In genomic region chr7:127835679-127836078, GRCh38 we compare ENCODE assay signal across 24 cellular contexts.
DNase-seq lines count a peak whose midpoint lies in the region; ATAC-seq, FAIRE-seq and TF ChIP-seq lines count a peak whose summit lies in the region.
"Had no signal": no experiment of that assay in that cellular context is flagged by ENCODE, and none has a peak within 500 bp of the region (broad histone marks: within the 10 kb centered on the region; RNA-seq: fewer than 3 reads in every experiment).

No MANE protein-coding gene starts in this region.

- POLR2A ChIA-PET in K562 (lab: Yijun Ruan, JAX) = interaction anchor here (0.6 kb wide), 1 partner anchor 74 kb away, joined by 3 read pairs; no protein-coding TSS in a partner anchor

- no peak for TF ChIP-seq CTCF in K562 (IDR thresholded peaks at IDR 0.05 in 2 of 3, conservative IDR thresholded peaks at IDR 0.05 in 1 of 3; ENCODE audit: insufficient read depth in 2 of 3, low read depth in 1 of 3, low read length in 3 of 3)
- no peak for TF ChIP-seq CTCF in endothelial cell (IDR thresholded peaks at IDR 0.05; ENCODE audit: unreplicated experiment)
- TF ChIP-seq CTCF in heart right ventricle (IDR thresholded peaks at IDR 0.05) = no peak
- TF ChIP-seq CTCF in uterus (IDR thresholded peaks at IDR 0.05) = no peak

- CTCF ChIA-PET in K562 (lab: Yijun Ruan, JAX; ENCODE audit: low intra/inter-chr PET ratio) = no interaction called here

- H3K4me3 ChIP-seq in K562 (no peak overlapping the region), heart right ventricle (no peak overlapping the region), uterus (no peak overlapping the region)
- H3K4me3 ChIP-seq: BLaER1 treated with 17β-estradiol and CSF1 and Interleukin-3, amounts not matched to agents 10 nM and 100 nM; GM12878 had no signal

- peaks cover 6% of the 10 kb centered on the region for H3K9me3 Mint-ChIP-seq in endothelial cell (ENCODE audit: unreplicated experiment)
- H3K9me3 Mint-ChIP-seq in stimulated activated memory B cell treated with anti-CD40 and anti-IgM and Interleukin-4, amounts not matched to agents 10 μg/mL and 1 μg/mL and 100 μg/mL, for 72 hours = peaks cover 8% of the 10 kb centered on the region

- H3K4me1 Mint-ChIP-seq in endothelial cell (ENCODE audit: unreplicated experiment) = peaks cover 67% of the 10 kb centered on the region
- peaks cover 12% of the 10 kb centered on the region for H3K4me1 Mint-ChIP-seq in stimulated activated memory B cell treated with anti-CD40 and anti-IgM and Interleukin-4, amounts not matched to agents 10 μg/mL and 1 μg/mL and 100 μg/mL, for 72 hours

- H3K27me3 ChIP-seq in K562 (ENCODE audit: control insufficient read depth in 2 of 2, insufficient read depth in 2 of 2, low read length in 2 of 2) = no peaks in the 10 kb centered on the region
- H3K27me3 ChIP-seq in heart right ventricle = no peaks in the 10 kb centered on the region
- no peaks in the 10 kb centered on the region for H3K27me3 ChIP-seq in uterus
- H3K27me3 ChIP-seq: BLaER1 treated with 17β-estradiol and CSF1 and Interleukin-3, amounts not matched to agents 10 nM and 100 nM had no signal

- intact Hi-C loops in K562 (cut with micrococcal nuclease) (no loop called here), heart right ventricle (cut with DNase I) (loop anchor here in 1 of 10 donors (5.0 kb wide), 1 partner anchor 663 kb away; no protein-coding TSS in a partner anchor), uterus (cut with DNase I; ENCODE audit: low total_unique reads) (no loop called here)

- in situ Hi-C loops in K562 (cut with MboI) = no loop called here

- peaks cover 0 to 22% of the 10 kb centered on the region in 2 experiments; a peak in 4 of 5 replicates for H3K4me1 ChIP-seq in K562 (replicated peaks in 1 of 2; ENCODE audit: control insufficient read depth in 2 of 2, insufficient read depth in 2 of 2, low read length in 2 of 2)
- peaks cover 0 to 15% (median 4%) of the 10 kb centered on the region in 9 donors for H3K4me1 ChIP-seq in heart right ventricle
- no peaks in the 10 kb centered on the region for H3K4me1 ChIP-seq in uterus

- peaks cover 15% of the 10 kb centered on the region for H3K27me3 Mint-ChIP-seq in endothelial cell (ENCODE audit: unreplicated experiment)
- H3K27me3 Mint-ChIP-seq in stimulated activated memory B cell treated with anti-CD40 and anti-IgM and Interleukin-4, amounts not matched to agents 10 μg/mL and 1 μg/mL and 100 μg/mL, for 72 hours = no peaks in the 10 kb centered on the region
- H3K27me3 Mint-ChIP-seq: B cell; CD4-positive, alpha-beta T cell had no signal

- H3K9me1 ChIP-seq in K562 (ENCODE audit: control insufficient read depth, insufficient read depth, low read length) = no peaks in the 10 kb centered on the region

- H4K20me1 ChIP-seq in K562 (replicated peaks; ENCODE audit: control insufficient read depth, insufficient read depth, low read length) = no peaks in the 10 kb centered on the region

- H3K36me3 Mint-ChIP-seq in endothelial cell (ENCODE audit: low read depth, unreplicated experiment) = peaks cover 31% of the 10 kb centered on the region
- peaks cover 73% of the 10 kb centered on the region for H3K36me3 Mint-ChIP-seq in stimulated activated memory B cell treated with anti-CD40 and anti-IgM and Interleukin-4, amounts not matched to agents 10 μg/mL and 1 μg/mL and 100 μg/mL, for 72 hours

- peak overlapping the region; percentile 70 for H3K27ac Mint-ChIP-seq in endothelial cell (ENCODE audit: unreplicated experiment)
- H3K27ac Mint-ChIP-seq in stimulated activated memory B cell treated with anti-CD40 and anti-IgM and Interleukin-4, amounts not matched to agents 10 μg/mL and 1 μg/mL and 100 μg/mL, for 72 hours = peak overlapping the region; percentile 27
- H3K27ac Mint-ChIP-seq: B cell; CD4-positive, alpha-beta T cell; CD8-positive, alpha-beta T cell had no signal

- 90% methylated on average over 4 of the region's 4 CpGs for WGBS in K562 (ENCODE audit: insufficient coverage, low coverage, missing lambda C conversion rate)
- 95 to 96% methylated on average over 4 of the region's 4 CpGs for WGBS in heart right ventricle, 2 donors

- DNase-seq in K562 (ENCODE audit: extremely low read depth in 1 of 4, low spot score in 3 of 4) (no peak), endothelial cell (ENCODE audit: low spot score) (no peak), heart right ventricle (no peak), GM03348 (ENCODE audit: low spot score) (no peak), uterus (no peak)
- DNase-seq: AML-193; Caco-2; Calu3; CD4-positive, alpha-beta T cell; CD8-positive, alpha-beta T cell; DMS79 treated with DMSO at 0.1 percent for 48 hours; GF-D8 had no signal

- no peak overlapping the region for H3K4me3 Mint-ChIP-seq in endothelial cell (ENCODE audit: unreplicated experiment)
- H3K4me3 Mint-ChIP-seq in stimulated activated memory B cell treated with anti-CD40 and anti-IgM and Interleukin-4, amounts not matched to agents 10 μg/mL and 1 μg/mL and 100 μg/mL, for 72 hours = no peak overlapping the region
- H3K4me3 Mint-ChIP-seq: B cell; CD4-positive, alpha-beta T cell; CD8-positive, alpha-beta T cell had no signal

- no peak overlapping the region for H3K4me2 ChIP-seq in K562 (ENCODE audit: insufficient read depth, low read length)
- H3K4me2 ChIP-seq: BLaER1 treated with 17β-estradiol and CSF1 and Interleukin-3, amounts not matched to agents 10 nM and 100 nM had no signal

- H3K36me3 ChIP-seq in K562 (ENCODE audit: control insufficient read depth, insufficient read depth, low read length) (peaks cover 40% of the 10 kb centered on the region), heart right ventricle (peaks cover 0 to 14% (median 0%) of the 10 kb centered on the region in 9 donors), uterus (no peaks in the 10 kb centered on the region)

- no peak for TF ChIP-seq RAD21 in K562 (CRISPR knock-in tag; conservative IDR thresholded peaks at IDR 0.05 in 1 of 2, IDR thresholded peaks at IDR 0.05 in 1 of 2)

- H3K79me2 ChIP-seq in K562 (ENCODE audit: control insufficient read depth, insufficient read depth, low read length) = peaks cover 41% of the 10 kb centered on the region

- no peak overlapping the region for H2AFZ ChIP-seq in K562 (ENCODE audit: low read depth, low read length)

- TF ChIP-seq POLR2A in K562 (conservative IDR thresholded peaks at IDR 0.05) (no peak), uterus (IDR thresholded peaks at IDR 0.05) (no peak)

- H3K27ac ChIP-seq in K562 (ENCODE audit: extremely low read depth, low read depth, low read length) (no peak overlapping the region), heart right ventricle (no peak overlapping the region), uterus (no peak overlapping the region)
- H3K27ac ChIP-seq: 22Rv1; BLaER1 treated with 17β-estradiol and CSF1 and Interleukin-3, amounts not matched to agents 10 nM and 100 nM; C4-2B had no signal

- ATAC-seq in K562 (no peak), heart right ventricle (no peak), GM21528 (IDR thresholded peaks at IDR 0.05; ENCODE audit: low FRiP score, unreplicated experiment) (no peak)
- no peak for ATAC-seq in stimulated activated memory B cell treated with anti-CD40 and anti-IgM and Interleukin-4, amounts not matched to agents 10 μg/mL and 1 μg/mL and 100 μg/mL, for 72 hours
- ATAC-seq: CD8-positive, alpha-beta T cell; GM12878 had no signal

- H3K9ac ChIP-seq in K562 (ENCODE audit: insufficient read depth in 1 of 2, low read depth in 2 of 2, low read length in 2 of 2) = no peak overlapping the region
- H3K9ac ChIP-seq: BLaER1 treated with 17β-estradiol and CSF1 and Interleukin-3, amounts not matched to agents 10 nM and 100 nM had no signal

- no peak for TF ChIP-seq EP300 in K562 (IDR thresholded peaks at IDR 0.05; ENCODE audit: low read length)

- H3K9me3 ChIP-seq in K562 (replicated peaks; ENCODE audit: control insufficient read depth, insufficient read depth, low read depth, low read length) = peaks cover 14% of the 10 kb centered on the region
- H3K9me3 ChIP-seq in heart right ventricle = peaks cover 0 to 17% (median 0%) of the 10 kb centered on the region in 11 donors
- H3K9me3 ChIP-seq in uterus = no peaks in the 10 kb centered on the region

- BruUV-seq in K562 (replicated peaks; lab: Mats Ljungman, UMichigan) = no TSS peak

- FAIRE-seq in A204.1 (lab: Jason Lieb, UNC) (peak; percentile 6), K562 (lab: Jason Lieb, UNC) (no peak)
- FAIRE-seq: D721Med, G401.6, GM12878, GM12892, GM18507 had no signal

TF ChIP-seq in K562, 482 proteins besides CTCF, POLR2A, EP300 and RAD21 (continues in another document):
- no peak for TF ChIP-seq ZKSCAN8 (CRISPR knock-in tag; IDR thresholded peaks at IDR 0.05)
- peak; percentile 67; the same call in 1 of the 2 replicates for TF ChIP-seq C11orf30 (IDR thresholded peaks at IDR 0.05; ENCODE audit: low read depth)
- TF ChIP-seq MIER1 (IDR thresholded peaks at IDR 0.05; ENCODE audit: low read depth) = no peak
- no peak for TF ChIP-seq PREB (CRISPR knock-in tag; IDR thresholded peaks at IDR 0.05)
- peak; percentile 30; the same call in 1 of the 2 replicates for TF ChIP-seq MAFG (tag; conservative IDR thresholded peaks at IDR 0.05)
- no peak for TF ChIP-seq NR2C2 (CRISPR knock-in tag; IDR thresholded peaks at IDR 0.05)
- TF ChIP-seq NR2C2 (tag; IDR thresholded peaks at IDR 0.05) = no peak
- no peak for TF ChIP-seq TARDBP (IDR thresholded peaks at IDR 0.05)
- no peak for TF ChIP-seq MLX (CRISPR knock-in tag; conservative IDR thresholded peaks at IDR 0.05)
